9 cellular contexts compared by ENCODE assay signal in the genomic region with DNA sequence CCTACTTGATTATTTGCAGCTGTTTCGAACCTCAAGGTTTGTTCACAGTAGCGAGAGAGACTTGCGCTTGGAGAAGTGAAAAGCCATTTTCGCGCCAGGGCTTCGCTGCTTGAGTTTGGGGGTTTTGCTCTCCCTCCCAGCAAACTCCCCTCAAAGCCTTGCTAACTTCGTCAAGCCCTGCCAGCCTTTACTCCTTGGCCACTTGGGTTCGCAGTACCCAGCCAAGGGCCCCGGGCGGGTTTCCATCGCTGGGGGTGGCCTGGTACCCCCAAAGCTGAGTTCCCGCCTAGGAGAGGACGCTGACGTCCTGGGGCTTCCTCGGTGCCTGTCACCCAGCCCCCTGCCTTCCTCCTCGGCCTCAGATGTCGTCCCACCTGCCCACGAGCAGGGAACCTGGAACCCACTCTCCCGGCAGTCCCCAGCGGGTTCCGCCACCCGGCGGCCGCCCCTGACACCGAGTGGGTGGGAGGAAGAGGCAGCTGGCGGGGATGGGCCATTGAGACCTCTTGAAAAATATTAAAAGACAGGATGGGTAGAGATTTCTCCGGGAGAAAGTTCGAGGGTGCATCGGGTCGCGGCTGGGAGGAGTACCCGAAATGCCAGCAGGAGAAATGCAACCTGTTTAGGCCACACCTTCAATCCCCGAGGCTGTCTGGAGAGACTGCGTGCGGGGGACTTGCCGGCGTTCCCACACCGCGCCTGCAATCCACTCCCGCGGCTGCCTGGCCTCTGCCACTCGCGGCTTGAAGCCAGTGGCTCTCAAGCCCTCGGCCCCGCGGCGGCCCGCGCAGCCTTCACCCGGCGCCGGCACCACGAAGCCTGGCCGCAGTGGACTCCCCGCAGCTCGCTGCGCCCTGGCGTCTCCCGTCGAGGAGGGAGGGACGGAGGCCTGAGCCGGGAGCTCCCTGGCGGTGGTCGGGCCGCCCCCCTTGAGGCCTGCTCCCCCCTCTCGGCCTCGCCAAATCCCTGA. TPM values are rescaled to one million over a fixed set of nuclear protein-coding genes. Genes with fewer than 3 reads are reported as not detected.
DNase-seq lines count a peak whose midpoint lies in the region; ATAC-seq and TF ChIP-seq lines count a peak whose summit lies in the region.
"Had no signal": no experiment of that assay in that cellular context is flagged by ENCODE, and none has a peak within 500 bp of the region (broad histone marks: within the 10 kb centered on the region; RNA-seq: fewer than 3 reads in every experiment).

No MANE protein-coding gene starts in this region.

- H3K4me2 ChIP-seq in hepatocyte (peak overlapping the region; percentile 84), PC-9 (no peak overlapping the region)

- WGBS in hepatocyte (ENCODE audit: low lambda C conversion rate, missing lambda C conversion rate), result 8% methylated on average over 53 of the region's 67 CpGs

- CTCF ChIA-PET in PC-9 (lab: Charles Lee), result interaction anchor here (0.7 kb wide), 1 partner anchor 72 kb away, joined by 8 read pairs; no protein-coding TSS in a partner anchor

- H3K4me3 ChIP-seq in astrocyte of the spinal cord (ENCODE audit: low read depth, low read length) (peak overlapping the region; percentile 44), hepatocyte (peak overlapping the region; percentile 27), retinal pigment epithelial cell (ENCODE audit: low read length) (peak overlapping the region; percentile 56), PC-9 (no peak overlapping the region)

- peak; percentile 29 for TF ChIP-seq CTCF in astrocyte of the spinal cord (IDR thresholded peaks at IDR 0.05; ENCODE audit: low read depth, low read length)
- peak; percentile 25 for TF ChIP-seq CTCF in hepatocyte (IDR thresholded peaks at IDR 0.05; ENCODE audit: poor library complexity)
- peak; percentile 20 for TF ChIP-seq CTCF in retinal pigment epithelial cell (conservative IDR thresholded peaks at IDR 0.05; ENCODE audit: low read depth, low read length)
- TF ChIP-seq CTCF in PC-9 (conservative IDR thresholded peaks at IDR 0.05), result no peak

- no peaks in the 10 kb centered on the region for H3K36me3 ChIP-seq in hepatocyte (replicated peaks; ENCODE audit: insufficient read depth, low read depth)
- no peaks in the 10 kb centered on the region for H3K36me3 ChIP-seq in PC-9 (ENCODE audit: low read depth)

- H3K9me3 ChIP-seq in hepatocyte (ENCODE audit: low read depth) (no peaks in the 10 kb centered on the region), PC-9 (ENCODE audit: insufficient read depth, low read depth) (no peaks in the 10 kb centered on the region)

- POLR2A ChIA-PET in PC-9 (lab: Charles Lee; ENCODE audit: unreplicated experiment), result no interaction called here

- H3K27ac ChIP-seq in hepatocyte, result peak overlapping the region; percentile 57
- no peak overlapping the region for H3K27ac ChIP-seq in PC-9

- intact Hi-C loops in PC-9 (cut with micrococcal nuclease; ENCODE audit: unreplicated experiment), result loop anchor here (10.0 kb wide), 1 partner anchor 687 kb away; no protein-coding TSS in a partner anchor

- in situ Hi-C loops in astrocyte of the spinal cord (cut with HindIII; ENCODE audit: low sequenced_read_pairs), result no loop called here

- peaks cover 31% of the 10 kb centered on the region for H3F3A ChIP-seq in PC-9 (ENCODE audit: insufficient read depth, low read depth)

- no TSS peak for BruUV-seq in PC-9 (replicated peaks; lab: Mats Ljungman, UMichigan)

- peaks cover 21% of the 10 kb centered on the region for H3K27me3 ChIP-seq in hepatocyte
- H3K27me3 ChIP-seq in PC-9 (ENCODE audit: insufficient read depth, low read depth), result no peaks in the 10 kb centered on the region

- H2AFZ ChIP-seq in hepatocyte (peak overlapping the region; percentile 66), PC-9 (no peak overlapping the region)

- H4K20me1 ChIP-seq in hepatocyte (ENCODE audit: insufficient read depth, poor library complexity, severe bottlenecking) (no peaks in the 10 kb centered on the region), PC-9 (ENCODE audit: insufficient read depth) (0 out of 2 replicates have a peak, but pooled peaks cover 3% of the 10 kb centered on the region)

- H3K4me1 ChIP-seq in hepatocyte (ENCODE audit: insufficient read depth), result peaks cover 20% of the 10 kb centered on the region
- H3K4me1 ChIP-seq in PC-9 (replicated peaks; ENCODE audit: insufficient read depth), result peaks cover 22% of the 10 kb centered on the region

- ATAC-seq in HG03097 (IDR thresholded peaks at IDR 0.05; ENCODE audit: low FRiP score, unreplicated experiment) (no peak), GM21381 (IDR thresholded peaks at IDR 0.05; ENCODE audit: unreplicated experiment) (no peak)

- no peaks in the 10 kb centered on the region for H3K9me2 ChIP-seq in hepatocyte (replicated peaks; ENCODE audit: insufficient read depth)
- no peaks in the 10 kb centered on the region for H3K9me2 ChIP-seq in PC-9 (ENCODE audit: insufficient read depth)

- H3K79me2 ChIP-seq in hepatocyte (peaks cover 40% of the 10 kb centered on the region), PC-9 (ENCODE audit: low read depth) (peaks cover 7% of the 10 kb centered on the region)

- DNase-seq in ELR (ENCODE audit: low read depth) (peak; percentile 37), astrocyte of the spinal cord (ENCODE audit: low read depth, low spot score) (peak; percentile 48), hepatocyte (ENCODE audit: low spot score) (peak; percentile 44), retinal pigment epithelial cell (ENCODE audit: low read depth) (no peak), PC-9 (no peak), NCI-H510A (lab: John Stamatoyannopoulos, UW) (no peak)
- DNase-seq: GF-D8 had no signal

RNA-seq across cellular contexts. Expression of a gene that starts 8.8 kb away (rescaled TPM):
- 16.5 and 23.0 TPM in 2 replicates for total RNA-seq in hepatocyte
- 27.9 and 28.3 TPM in 2 replicates for polyA plus RNA-seq in hepatocyte
- total RNA-seq in PC-9 (2021), result 48.4 and 72.1 TPM in 2 replicates

Comparison
In these comparisons a context has a peak if more than half of its experiments do, and no peak if none do; other contexts are left out.
1. DNase-seq: peak in ELR (single experiment), astrocyte of the spinal cord (single experiment) and hepatocyte (single experiment); none in retinal pigment epithelial cell (single experiment), PC-9 (0 of 2) and NCI-H510A (single experiment).